In the genomic region with DNA sequence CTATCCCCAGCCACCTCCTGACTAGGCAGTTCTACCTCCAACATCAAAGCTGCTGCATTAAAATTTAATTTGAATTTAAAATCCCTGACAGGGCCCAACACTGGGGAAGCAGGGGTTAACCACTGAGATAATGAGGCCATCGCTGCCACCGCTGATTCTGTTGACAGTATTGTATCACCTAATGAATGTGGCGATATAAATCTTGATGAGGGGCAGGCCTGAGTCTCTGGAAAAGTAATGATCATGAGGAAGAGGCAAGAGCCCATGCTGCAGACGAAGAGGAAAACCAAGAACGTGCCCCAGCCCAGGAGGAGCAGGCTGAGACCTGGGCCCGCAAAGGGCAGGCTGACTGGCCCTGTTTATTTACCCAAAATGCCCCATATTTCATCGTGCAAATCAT, we compare ENCODE assay signal across 28 cellular contexts.
"Had no signal": no experiment of that assay in that cellular context is flagged by ENCODE, and none has a peak within 500 bp of the region (broad histone marks: within the 10 kb centered on the region; RNA-seq: fewer than 3 reads in every experiment).

No MANE protein-coding gene starts in this region.

- H3K36me3 ChIP-seq: neutrophil, pancreas, right atrium auricular region, suprapubic skin, transverse colon, upper lobe of right lung, uterus had no signal

- H3K27me3 Mint-ChIP-seq: effector memory CD8-positive, alpha-beta T cell; memory B cell; naive thymus-derived CD4-positive, alpha-beta T cell; stimulated activated naive CD8-positive, alpha-beta T cell treated with anti-CD3 and anti-CD28 coated beads, Interleukin-15, amount 100 ng/mL, for 72 hours had no signal

- H3K4me2 ChIP-seq: smooth muscle cell had no signal

- H3K36me3 Mint-ChIP-seq: memory B cell; naive thymus-derived CD4-positive, alpha-beta T cell had no signal

- ATAC-seq: effector memory CD8-positive, alpha-beta T cell; left lobe of liver; naive thymus-derived CD4-positive, alpha-beta T cell; pancreas; sciatic nerve; stimulated activated naive CD8-positive, alpha-beta T cell treated with anti-CD3 and anti-CD28 coated beads, Interleukin-15, amount 100 ng/mL, for 72 hours; upper lobe of right lung had no signal

- H3K9me3 Mint-ChIP-seq: memory B cell; nephron; stimulated activated naive CD8-positive, alpha-beta T cell treated with anti-CD3 and anti-CD28 coated beads, Interleukin-15, amount 100 ng/mL, for 72 hours had no signal

- FAIRE-seq: endometrium, frontal cortex, kidney, pancreas had no signal

- H3K27me3 ChIP-seq: neutrophil, pancreas, right atrium auricular region, upper lobe of right lung, uterus had no signal

- H3K27ac ChIP-seq: neutrophil, pancreas, right atrium auricular region, suprapubic skin, transverse colon, upper lobe of right lung, uterus had no signal

- H3K4me3 Mint-ChIP-seq: effector memory CD8-positive, alpha-beta T cell; memory B cell; naive thymus-derived CD4-positive, alpha-beta T cell; nephron; stimulated activated naive CD8-positive, alpha-beta T cell treated with anti-CD3 and anti-CD28 coated beads, Interleukin-15, amount 100 ng/mL, for 72 hours had no signal

- H3K4me3 ChIP-seq: lung, pancreas, right atrium auricular region, smooth muscle cell, suprapubic skin, transverse colon, upper lobe of right lung, uterus had no signal

- DNase-seq: cortex of kidney; effector memory CD8-positive, alpha-beta T cell; erythroblast; head of caudate nucleus; kidney; midbrain; naive thymus-derived CD4-positive, alpha-beta T cell; pancreas; stimulated activated CD4-positive, alpha-beta T cell treated with anti-CD3 and anti-CD28 coated beads, Interleukin-12 subunit alpha, Interleukin-12 subunit beta, amount 100 ng/mL, for 4 hours; stimulated activated CD4-positive, alpha-beta T cell treated with anti-CD3 and anti-CD28 coated beads, Interleukin-1b, Interleukin-23, amount 100 ng/mL, for 48 hours; stimulated activated CD4-positive, alpha-beta T cell treated with anti-CD3 and anti-CD28 coated beads, Interleukin-4, amount 100 ng/mL, for 1 hour; stimulated activated CD8-positive, alpha-beta memory T cell treated with anti-CD3 and anti-CD28 coated beads, Interleukin-4, amount 100 ng/mL, for 48 hours; stimulated activated naive CD4-positive, alpha-beta T cell; stimulated activated naive CD8-positive, alpha-beta T cell treated with anti-CD3 and anti-CD28 coated beads, Interleukin-15, amount 100 ng/mL, for 72 hours; transverse colon; upper lobe of right lung; uterus had no signal

- H3K4me1 Mint-ChIP-seq: memory B cell; stimulated activated naive CD8-positive, alpha-beta T cell treated with anti-CD3 and anti-CD28 coated beads, Interleukin-15, amount 100 ng/mL, for 72 hours had no signal

- H3K4me1 ChIP-seq: pancreas, right atrium auricular region, suprapubic skin, transverse colon, upper lobe of right lung, uterus had no signal

- H3K9me3 ChIP-seq: neutrophil, pancreas, right atrium auricular region, suprapubic skin, transverse colon, upper lobe of right lung, uterus had no signal

- H3K27ac Mint-ChIP-seq: effector memory CD8-positive, alpha-beta T cell; memory B cell; stimulated activated naive CD8-positive, alpha-beta T cell treated with anti-CD3 and anti-CD28 coated beads, Interleukin-15, amount 100 ng/mL, for 72 hours had no signal
